In the genomic region with DNA sequence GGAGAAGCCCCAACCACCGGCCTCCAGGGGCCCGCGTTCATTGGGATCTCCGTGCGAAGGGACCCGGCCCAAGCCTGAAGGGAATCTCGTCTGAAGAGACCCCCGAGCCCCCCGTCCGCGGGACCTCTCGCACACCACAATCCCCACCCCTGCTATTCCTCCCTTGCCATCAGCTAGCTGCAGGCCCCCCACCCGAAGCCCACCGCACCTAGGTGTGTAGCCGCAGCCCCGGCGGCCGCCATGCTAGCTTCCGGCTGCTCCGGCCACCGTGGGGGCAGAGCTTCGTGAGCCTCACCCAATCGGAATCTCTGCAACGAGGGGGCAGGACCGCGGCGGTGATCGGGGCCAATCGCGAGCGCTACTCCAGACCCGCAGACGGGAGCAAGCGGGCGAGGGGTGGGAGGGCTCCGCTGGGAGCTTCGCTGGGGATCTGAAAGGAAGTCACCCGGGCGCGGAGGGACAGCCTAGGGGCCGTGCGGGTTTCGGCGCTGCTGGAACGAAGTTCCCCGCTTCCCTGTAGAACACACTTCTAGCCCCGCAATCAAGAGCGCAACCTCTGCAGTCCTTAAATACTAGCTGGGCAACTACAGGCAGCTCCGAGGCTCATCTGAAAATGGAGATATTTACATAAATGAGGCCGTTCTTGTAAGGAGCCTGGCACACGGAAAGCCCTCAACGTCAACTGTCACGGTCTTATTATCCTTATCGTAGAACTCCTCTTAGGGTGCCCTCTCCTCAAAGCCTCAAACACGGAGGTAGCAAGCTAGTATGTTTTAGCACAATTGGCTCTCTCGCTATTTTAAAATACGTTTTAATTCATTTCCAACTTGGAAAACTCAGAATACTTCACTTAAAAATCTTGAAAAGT, we compare ENCODE assay signal across 8 cellular contexts.
A peak's percentile ranks its signal among the peaks of the same experiment; 100 is the strongest.
DNase-seq lines count a peak whose midpoint lies in the region; ATAC-seq lines count a peak whose summit lies in the region.

A gene (minus strand): TSS at position 270 of the 868 bp plus-strand sequence. CDS start 28 bp downstream, at position 242.

- peaks cover 57% of the 10 kb centered on the region for H3K4me1 Mint-ChIP-seq in central memory CD8-positive, alpha-beta T cell

- ATAC-seq in GM19023 (IDR thresholded peaks at IDR 0.05; ENCODE audit: unreplicated experiment) (peak; percentile 89), HG03280 (IDR thresholded peaks at IDR 0.05; ENCODE audit: unreplicated experiment) (peak; percentile 90)
- ATAC-seq in activated CD4-positive, CD25-positive, alpha-beta regulatory T cell treated with anti-CD3 and anti-CD28 coated beads, Interleukin-2, amount 50 U/mL, for 24 hours: peak; percentile 99
- ATAC-seq in central memory CD8-positive, alpha-beta T cell (replicated peaks; ENCODE audit: extremely low read depth, poor library complexity, severe bottlenecking): peak; percentile 98

- H3K9me3 Mint-ChIP-seq in central memory CD8-positive, alpha-beta T cell: no peaks in the 10 kb centered on the region

- H3K4me3 Mint-ChIP-seq in central memory CD8-positive, alpha-beta T cell: peak within 1 kb of the TSS; percentile 97

- no peaks in the 10 kb centered on the region for H3K27me3 Mint-ChIP-seq in central memory CD8-positive, alpha-beta T cell

- DNase-seq in AG08396 (ENCODE audit: low spot score) (peak; percentile 97), NCI-H345 treated with DMSO at 0.1 percent for 48 hours (lab: John Stamatoyannopoulos, UW; ENCODE audit: unreplicated experiment) (peak; percentile 88), iris pigment epithelial cell (ENCODE audit: low read depth) (peak; percentile 93)
- DNase-seq in central memory CD8-positive, alpha-beta T cell (ENCODE audit: low spot score in 2 of 2): peak; percentile 69 to 72
- peak; percentile 89 to 94 for DNase-seq in stimulated activated CD4-positive, alpha-beta T cell treated with anti-CD3 and anti-CD28 coated beads, Interleukin-12 subunit alpha, Interleukin-12 subunit beta, amount 100 ng/mL, for 24 hours (ENCODE audit: low read depth in 2 of 2)

- peak within 1 kb of the TSS; percentile 89 for H3K27ac Mint-ChIP-seq in central memory CD8-positive, alpha-beta T cell (ENCODE audit: low read depth)

- H3K36me3 Mint-ChIP-seq in central memory CD8-positive, alpha-beta T cell (ENCODE audit: insufficient read depth): peaks cover 19% of the 10 kb centered on the region

Comparison
In these comparisons a context has a peak if more than half of its experiments do, and no peak if none do; other contexts are left out.
1. Peak in every context shown above with its lines: DNase-seq and ATAC-seq.